Comparison of ENCODE assay signal across 10 cellular contexts in the genomic region with DNA sequence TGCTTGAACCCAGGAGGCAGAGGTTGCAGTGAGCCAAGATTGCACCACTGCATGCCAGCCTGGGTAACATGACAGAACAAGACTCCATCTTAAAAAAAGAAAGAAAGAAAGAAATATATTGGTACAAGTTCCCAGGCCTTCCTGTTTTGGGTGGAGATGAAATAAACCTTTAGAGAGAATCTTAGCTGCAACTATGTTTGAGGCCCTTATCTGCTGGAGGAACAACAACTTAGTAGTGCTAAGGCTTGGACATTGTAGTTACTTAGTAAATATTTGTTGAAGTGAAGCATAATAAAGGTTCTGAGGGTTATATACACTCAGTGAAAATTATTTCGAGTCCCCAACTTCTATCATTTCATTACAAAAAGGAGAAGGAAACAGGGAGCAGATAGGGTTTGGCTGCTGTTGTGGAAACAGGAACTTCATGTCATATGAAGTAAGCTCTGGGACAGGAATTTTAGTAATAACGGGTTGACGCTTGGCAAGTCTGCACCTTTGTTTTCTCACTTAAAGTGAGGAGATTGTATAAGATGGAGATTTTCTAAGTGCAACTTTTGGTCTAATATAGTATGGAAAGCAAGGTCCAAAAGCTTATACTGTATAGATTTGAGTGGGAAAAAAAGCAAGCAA. TPM values are rescaled to one million over a fixed set of nuclear protein-coding genes. Genes with fewer than 3 reads are reported as not detected.
A peak's percentile ranks its signal among the peaks of the same experiment; 100 is the strongest.
DNase-seq lines count a peak whose midpoint lies in the region; ATAC-seq and TF ChIP-seq lines count a peak whose summit lies in the region.
"Had no signal": no experiment of that assay in that cellular context is flagged by ENCODE, and none has a peak within 500 bp of the region (broad histone marks: within the 10 kb centered on the region; RNA-seq: fewer than 3 reads in every experiment).

No MANE protein-coding gene starts in this region.

- H3K9me3 ChIP-seq in RWPE2 (ENCODE audit: severe bottlenecking) (no peaks in the 10 kb centered on the region), esophagus muscularis mucosa (no peaks in the 10 kb centered on the region), T-helper 17 cell (ENCODE audit: control insufficient read depth, low read length, poor library complexity, severe bottlenecking) (no peaks in the 10 kb centered on the region)
- H3K9me3 ChIP-seq: SJSA1 had no signal

- TF ChIP-seq POLR2A in esophagus muscularis mucosa (IDR thresholded peaks at IDR 0.05; ENCODE audit: low read depth), result no peak

- H3K36me3 ChIP-seq in RWPE2 (ENCODE audit: low read depth), result no peaks in the 10 kb centered on the region
- H3K36me3 ChIP-seq in esophagus muscularis mucosa, result no peaks in the 10 kb centered on the region
- H3K36me3 ChIP-seq: SJSA1 had no signal

- no peaks in the 10 kb centered on the region for H3K36me3 Mint-ChIP-seq in T-helper 17 cell (ENCODE audit: low read depth)

- TF ChIP-seq CTCF in RWPE2 (IDR thresholded peaks at IDR 0.05; ENCODE audit: poor library complexity, severe bottlenecking) (no peak), esophagus muscularis mucosa (IDR thresholded peaks at IDR 0.05) (no peak), omental fat pad (IDR thresholded peaks at IDR 0.05) (no peak)

- H3K4me3 ChIP-seq in RWPE2 (ENCODE audit: severe bottlenecking), result no peak overlapping the region
- H3K4me3 ChIP-seq in esophagus muscularis mucosa, result no peak overlapping the region
- H3K4me3 ChIP-seq: SJSA1 had no signal

- no peak for TF ChIP-seq EP300 in esophagus muscularis mucosa (IDR thresholded peaks at IDR 0.05)

- DNase-seq in CD1c-positive myeloid dendritic cell (ENCODE audit: extremely low spot score) (peak; percentile 62), RWPE2 (ENCODE audit: low spot score) (no peak), esophagus muscularis mucosa (ENCODE audit: extremely low spot score) (no peak), omental fat pad (ENCODE audit: low spot score) (no peak), germinal center (ENCODE audit: low spot score) (no peak), T-helper 17 cell (no peak)
- DNase-seq in activated CD4-positive, alpha-beta T cell treated with anti-CD3 and anti-CD28 coated beads, Interleukin-2, amount 50 U/mL, for 4 hours, result no peak
- DNase-seq: small intestine had no signal

- H3K4me1 ChIP-seq in RWPE2 (ENCODE audit: insufficient read depth, poor library complexity, severe bottlenecking) (peaks cover 6% of the 10 kb centered on the region), esophagus muscularis mucosa (peaks cover 15 to 31% (median 24%) of the 10 kb centered on the region in 4 donors)

- H3K4me3 Mint-ChIP-seq in T-helper 17 cell, result no peak overlapping the region

- H3K27ac ChIP-seq in RWPE2 (ENCODE audit: poor library complexity, severe bottlenecking) (no peak overlapping the region), esophagus muscularis mucosa (replicated peaks in 1 of 4) (peak overlapping the region; percentile 38 to 72 (median 63))
- H3K27ac ChIP-seq: SJSA1 had no signal

- H3K4me1 Mint-ChIP-seq in T-helper 17 cell, result peaks cover 10% of the 10 kb centered on the region

- ATAC-seq in RWPE2 (ENCODE audit: low read depth), result peak; percentile 12; the same call in 1 of the 3 replicates
- peak; percentile 51 for ATAC-seq in omental fat pad (ENCODE audit: low FRiP score)
- no peak for ATAC-seq in GM19463 (IDR thresholded peaks at IDR 0.05; ENCODE audit: unreplicated experiment)
- ATAC-seq in T-helper 17 cell, result no peak

- H3K27ac Mint-ChIP-seq in T-helper 17 cell, result no peak overlapping the region

- intact Hi-C loops in esophagus muscularis mucosa (cut with DNase I), result no loop called here

- H3K27me3 ChIP-seq in RWPE2 (ENCODE audit: insufficient read depth, poor library complexity, severe bottlenecking) (no peaks in the 10 kb centered on the region), esophagus muscularis mucosa (no peaks in the 10 kb centered on the region)
- H3K27me3 ChIP-seq: SJSA1 had no signal

- 13% methylated on average over 3 of the region's 3 CpGs for WGBS in esophagus muscularis mucosa

- H3K27me3 Mint-ChIP-seq in T-helper 17 cell, result no peaks in the 10 kb centered on the region

RNA-seq across cellular contexts. Expression of a gene that starts 40.0 kb away (rescaled TPM):
- 10 to 100 TPM; 26.3 to 46.1 (median 37.0) TPM for total RNA-seq in esophagus muscularis mucosa
- 10 to 100 TPM; 21.6 to 33.0 (median 29.0) TPM for total RNA-seq in omental fat pad
- 10 to 100 TPM; 26.2 to 27.7 TPM for total RNA-seq in T-helper 17 cell

Comparison
In these comparisons a context has a peak if more than half of its experiments do, and no peak if none do; other contexts are left out.
1. ATAC-seq: peak in RWPE2 (single experiment) and omental fat pad (single experiment); none in GM19463 (single experiment) and T-helper 17 cell (single experiment).